ENCODE assay signal across 9 cellular contexts in genomic region chr6:152124432-152125074, GRCh38.
DNase-seq lines count a peak whose midpoint lies in the region; ATAC-seq and TF ChIP-seq lines count a peak whose summit lies in the region.
"Had no signal": no experiment of that assay in that cellular context is flagged by ENCODE, and none has a peak within 500 bp of the region (broad histone marks: within the 10 kb centered on the region; RNA-seq: fewer than 3 reads in every experiment).

No MANE protein-coding gene starts in this region.

- no peaks in the 10 kb centered on the region for H3K79me2 ChIP-seq in OCI-LY1 (ENCODE audit: insufficient read depth, low read length)

- no peaks in the 10 kb centered on the region for H3K27me3 Mint-ChIP-seq in endodermal cell (ENCODE audit: insufficient read depth)
- no peaks in the 10 kb centered on the region for H3K27me3 Mint-ChIP-seq in activated CD4-positive, alpha-beta memory T cell treated with anti-CD3 and anti-CD28 coated beads, Interleukin-2, amount 10 ng/mL, durations not matched to agents 7 days and 5 days
- H3K27me3 Mint-ChIP-seq: IgD-negative memory B cell had no signal

- no peak overlapping the region for H3K27ac ChIP-seq in OCI-LY1 (ENCODE audit: low read depth, low read length, poor library complexity, severe bottlenecking)
- H3K27ac ChIP-seq in endodermal cell (ENCODE audit: low read depth, low read length) = no peak overlapping the region

- DNase-seq in AG10803 (ENCODE audit: low read depth) (peak; percentile 74), endodermal cell (no peak), midbrain (lab: John Stamatoyannopoulos, UW) (peak; percentile 70)
- no peak for DNase-seq in activated CD4-positive, alpha-beta memory T cell treated with anti-CD3 and anti-CD28 coated beads, Interleukin-2, amount 10 ng/mL, durations not matched to agents 7 days and 5 days

- no peaks in the 10 kb centered on the region for H3F3A ChIP-seq in OCI-LY1 (ENCODE audit: insufficient read depth, low read length)

- H3K4me3 Mint-ChIP-seq in endodermal cell = no peak overlapping the region
- no peak overlapping the region for H3K4me3 Mint-ChIP-seq in activated CD4-positive, alpha-beta memory T cell treated with anti-CD3 and anti-CD28 coated beads, Interleukin-2, amount 10 ng/mL, durations not matched to agents 7 days and 5 days
- H3K4me3 Mint-ChIP-seq: IgD-negative memory B cell had no signal

- POLR2A ChIA-PET in activated CD4-positive, alpha-beta memory T cell treated with anti-CD3 and anti-CD28 coated beads, Interleukin-2, amount 10 ng/mL, durations not matched to agents 7 days and 5 days (lab: Charles Lee) = interaction anchor here (0.9 kb wide), 2 partner anchors 60 to 434 kb away, joined by 3 read pairs; no protein-coding TSS in a partner anchor

- H3K36me3 ChIP-seq in OCI-LY1 (ENCODE audit: insufficient read depth, low read length) = peaks cover 67% of the 10 kb centered on the region
- H3K36me3 ChIP-seq in endodermal cell (ENCODE audit: control insufficient read depth, insufficient read depth, low read length) = peaks cover 3% of the 10 kb centered on the region

- WGBS in endodermal cell (ENCODE audit: insufficient coverage in 1 of 2, insufficient read length in 1 of 2), 2 experiments = 81% methylated on average over 3 of the region's 3 CpGs; no CpG with 5 or more reads in 1 of the 2 experiments

- H3K9me3 Mint-ChIP-seq in endodermal cell = no peaks in the 10 kb centered on the region
- no peaks in the 10 kb centered on the region for H3K9me3 Mint-ChIP-seq in activated CD4-positive, alpha-beta memory T cell treated with anti-CD3 and anti-CD28 coated beads, Interleukin-2, amount 10 ng/mL, durations not matched to agents 7 days and 5 days
- H3K9me3 Mint-ChIP-seq: IgD-negative memory B cell had no signal

- H3K27ac Mint-ChIP-seq in endodermal cell = peak overlapping the region; percentile 55
- no peak overlapping the region for H3K27ac Mint-ChIP-seq in activated CD4-positive, alpha-beta memory T cell treated with anti-CD3 and anti-CD28 coated beads, Interleukin-2, amount 10 ng/mL, durations not matched to agents 7 days and 5 days

- no peaks in the 10 kb centered on the region for H4K20me1 ChIP-seq in OCI-LY1 (ENCODE audit: insufficient read depth, low read length)

- no peak overlapping the region for H2AFZ ChIP-seq in OCI-LY1 (ENCODE audit: low read length)

- H3K9me3 ChIP-seq in OCI-LY1 (ENCODE audit: low read length) = no peaks in the 10 kb centered on the region
- H3K9me3 ChIP-seq in endodermal cell (ENCODE audit: control insufficient read depth, low read length) = no peaks in the 10 kb centered on the region

- H3K27me3 ChIP-seq in OCI-LY1 (ENCODE audit: insufficient read depth, low read length) (no peaks in the 10 kb centered on the region), endodermal cell (ENCODE audit: control insufficient read depth, insufficient read depth, low read length, poor library complexity, severe bottlenecking) (no peaks in the 10 kb centered on the region)

- H3K4me2 ChIP-seq in OCI-LY1 (ENCODE audit: low read length) = no peak overlapping the region

- H3K4me3 ChIP-seq in AG10803 (ENCODE audit: low read length) (no peak overlapping the region), OCI-LY1 (ENCODE audit: low read depth, low read length, poor library complexity, severe bottlenecking) (no peak overlapping the region), endodermal cell (ENCODE audit: low read length) (no peak overlapping the region)

- ATAC-seq in GM18502 (IDR thresholded peaks at IDR 0.05; ENCODE audit: poor library complexity, unreplicated experiment) (peak; percentile 82), HG03159 (IDR thresholded peaks at IDR 0.05; ENCODE audit: unreplicated experiment) (peak; percentile 75), HG03469 (IDR thresholded peaks at IDR 0.05; ENCODE audit: unreplicated experiment) (no peak)

- CTCF ChIA-PET in activated CD4-positive, alpha-beta memory T cell treated with anti-CD3 and anti-CD28 coated beads, Interleukin-2, amount 10 ng/mL, durations not matched to agents 7 days and 5 days (lab: Charles Lee) = interaction anchor here (0.7 to 2.4 kb wide), 14 partner anchors 13 to 434 kb away, joined by 3 to 14 read pairs (median 4); no protein-coding TSS in a partner anchor

- peaks cover 2% of the 10 kb centered on the region for H3K4me1 Mint-ChIP-seq in endodermal cell
- no peaks in the 10 kb centered on the region for H3K4me1 Mint-ChIP-seq in activated CD4-positive, alpha-beta memory T cell treated with anti-CD3 and anti-CD28 coated beads, Interleukin-2, amount 10 ng/mL, durations not matched to agents 7 days and 5 days

- H3K9ac ChIP-seq in OCI-LY1 (ENCODE audit: low read length) = no peak overlapping the region
- H3K9ac ChIP-seq in endodermal cell (ENCODE audit: extremely low read depth, low read length, poor library complexity, severe bottlenecking) = no peak overlapping the region

- H3K4me1 ChIP-seq in OCI-LY1 (ENCODE audit: insufficient read depth, low read length, severe bottlenecking) (no peaks in the 10 kb centered on the region), endodermal cell (ENCODE audit: control insufficient read depth, insufficient read depth, low read length) (no peaks in the 10 kb centered on the region)

- H3K9me2 ChIP-seq in OCI-LY1 (ENCODE audit: low read depth, low read length) = no peaks in the 10 kb centered on the region

- TF ChIP-seq CTCF in AG10803 (conservative IDR thresholded peaks at IDR 0.05; ENCODE audit: low read length) (peak; percentile 93), OCI-LY1 (IDR thresholded peaks at IDR 0.05; ENCODE audit: low read length) (peak; percentile 74), endodermal cell (conservative IDR thresholded peaks at IDR 0.05) (peak; percentile 92)

- no peaks in the 10 kb centered on the region for H3K36me3 Mint-ChIP-seq in endodermal cell (ENCODE audit: low read depth)
- peaks cover 61% of the 10 kb centered on the region for H3K36me3 Mint-ChIP-seq in activated CD4-positive, alpha-beta memory T cell treated with anti-CD3 and anti-CD28 coated beads, Interleukin-2, amount 10 ng/mL, durations not matched to agents 7 days and 5 days (ENCODE audit: low read depth)

Comparison
In these comparisons a context has a peak if more than half of its experiments do, and no peak if none do; other contexts are left out.
1. DNase-seq: peak in AG10803 (single experiment) and midbrain (single experiment); none in endodermal cell (single experiment) and activated CD4-positive, alpha-beta memory T cell treated with anti-CD3 and anti-CD28 coated beads, Interleukin-2, amount 10 ng/mL, durations not matched to agents 7 days and 5 days (single experiment).
2. Peak in every context shown above with its lines, with median percentiles within 50 percentile points of each other: CTCF ChIP-seq.